In genomic region chr15:38528279-38528678, GRCh38 we compare ENCODE assay signal across 15 cellular contexts. TPM values are rescaled to one million over a fixed set of nuclear protein-coding genes. Genes with fewer than 3 reads are reported as not detected.
DNase-seq lines count a peak whose midpoint lies in the region; ATAC-seq, FAIRE-seq and TF ChIP-seq lines count a peak whose summit lies in the region.
"Had no signal": no experiment of that assay in that cellular context is flagged by ENCODE, and none has a peak within 500 bp of the region (broad histone marks: within the 10 kb centered on the region; RNA-seq: fewer than 3 reads in every experiment).

No MANE protein-coding gene starts in this region.

- no peak for TF ChIP-seq RAD21 in K562 (CRISPR knock-in tag; conservative IDR thresholded peaks at IDR 0.05 in 1 of 2, IDR thresholded peaks at IDR 0.05 in 1 of 2)

- no peak for TF ChIP-seq EP300 in K562 (IDR thresholded peaks at IDR 0.05; ENCODE audit: low read length)

- DNase-seq in T-helper 1 cell (no peak), M059J (ENCODE audit: low read depth) (peak; percentile 79), K562 (ENCODE audit: extremely low read depth in 1 of 4, low spot score in 3 of 4) (no peak), globus pallidus (ENCODE audit: low spot score) (no peak), GM13977 (ENCODE audit: low spot score) (no peak), NCI-H2171 treated with DMSO at 0.1 percent for 48 hours (lab: John Stamatoyannopoulos, UW) (no peak)
- no peak for DNase-seq in natural killer cell treated with Interleukin-12 subunit alpha and Interleukin-12 subunit beta and Interleukin-15 and Interleukin-18, amount 100 ng/mL, for 72 hours (ENCODE audit: low spot score)
- DNase-seq: 8988T, hippocampal formation, NCI-H1105, NCI-H510A treated with DMSO at 0.1 percent for 48 hours, spleen had no signal

- H3K4me3 ChIP-seq in K562, result no peak overlapping the region
- H3K4me3 ChIP-seq: ascending aorta, spleen, thoracic aorta had no signal

- no peak for TF ChIP-seq POLR2A in K562 (conservative IDR thresholded peaks at IDR 0.05)

- H3K9me3 ChIP-seq in K562 (replicated peaks; ENCODE audit: control insufficient read depth, insufficient read depth, low read depth, low read length), result no peaks in the 10 kb centered on the region
- H3K9me3 ChIP-seq: ascending aorta, spleen, thoracic aorta had no signal

- no peaks in the 10 kb centered on the region for H3K36me3 ChIP-seq in K562 (ENCODE audit: control insufficient read depth, insufficient read depth, low read length)
- H3K36me3 ChIP-seq: ascending aorta, thoracic aorta had no signal

- ATAC-seq in K562, result no peak
- no peak for ATAC-seq in natural killer cell treated with Interleukin-12 subunit alpha and Interleukin-12 subunit beta and Interleukin-15 and Interleukin-18, amount 100 ng/mL, for 72 hours

- H3K4me1 ChIP-seq in K562 (replicated peaks in 1 of 2; ENCODE audit: control insufficient read depth in 2 of 2, insufficient read depth in 2 of 2, low read length in 2 of 2), result peaks cover 0 to 3% of the 10 kb centered on the region in 2 experiments; a peak in 2 of 5 replicates
- H3K4me1 ChIP-seq: ascending aorta had no signal

- in situ Hi-C loops in K562 (cut with MboI), result no loop called here
- in situ Hi-C loops in GM13977 (cut with MboI; ENCODE audit: low pct_unique_long_range_greater_than_20kb, low sequenced_read_pairs, unreplicated experiment), result no loop called here

- H4K20me1 ChIP-seq in K562 (replicated peaks; ENCODE audit: control insufficient read depth, insufficient read depth, low read length), result no peaks in the 10 kb centered on the region

- H3K27ac ChIP-seq in K562 (ENCODE audit: extremely low read depth, low read depth, low read length), result no peak overlapping the region
- H3K27ac ChIP-seq: ascending aorta, spleen, thoracic aorta had no signal

- H3K79me2 ChIP-seq in K562 (ENCODE audit: control insufficient read depth, insufficient read depth, low read length), result no peaks in the 10 kb centered on the region

- 15% methylated on average over 1 of the region's 1 CpG for WGBS in K562 (ENCODE audit: insufficient coverage, low coverage, missing lambda C conversion rate)

- H3K36me3 Mint-ChIP-seq in T-helper 1 cell treated with Interleukin-12 subunit alpha and Interleukin-12 subunit beta and Interleukin-4 antibody, amounts not matched to agents 30 μg/mL and 1 μg/mL, for 36 hours (ENCODE audit: low read depth), result peaks cover 68% of the 10 kb centered on the region
- H3K36me3 Mint-ChIP-seq in natural killer cell treated with Interleukin-12 subunit alpha and Interleukin-12 subunit beta and Interleukin-15 and Interleukin-18, amount 100 ng/mL, for 72 hours, result peaks cover 53% of the 10 kb centered on the region

- H3K4me2 ChIP-seq in K562 (ENCODE audit: insufficient read depth, low read length), result no peak overlapping the region

- no peak overlapping the region for H3K4me3 Mint-ChIP-seq in T-helper 1 cell treated with Interleukin-12 subunit alpha and Interleukin-12 subunit beta and Interleukin-4 antibody, amounts not matched to agents 30 μg/mL and 1 μg/mL, for 36 hours
- H3K4me3 Mint-ChIP-seq in natural killer cell treated with Interleukin-12 subunit alpha and Interleukin-12 subunit beta and Interleukin-15 and Interleukin-18, amount 100 ng/mL, for 72 hours, result no peak overlapping the region

- no peaks in the 10 kb centered on the region for H3K27me3 Mint-ChIP-seq in T-helper 1 cell treated with Interleukin-12 subunit alpha and Interleukin-12 subunit beta and Interleukin-4 antibody, amounts not matched to agents 30 μg/mL and 1 μg/mL, for 36 hours (ENCODE audit: low read depth)
- H3K27me3 Mint-ChIP-seq in natural killer cell treated with Interleukin-12 subunit alpha and Interleukin-12 subunit beta and Interleukin-15 and Interleukin-18, amount 100 ng/mL, for 72 hours, result no peaks in the 10 kb centered on the region

- BruUV-seq in K562 (replicated peaks; lab: Mats Ljungman, UMichigan), result no TSS peak

- peaks cover 64% of the 10 kb centered on the region for H3K4me1 Mint-ChIP-seq in T-helper 1 cell treated with Interleukin-12 subunit alpha and Interleukin-12 subunit beta and Interleukin-4 antibody, amounts not matched to agents 30 μg/mL and 1 μg/mL, for 36 hours (ENCODE audit: low read depth)
- H3K4me1 Mint-ChIP-seq in natural killer cell treated with Interleukin-12 subunit alpha and Interleukin-12 subunit beta and Interleukin-15 and Interleukin-18, amount 100 ng/mL, for 72 hours (ENCODE audit: low read depth in 2 of 2), result peaks cover 60 to 68% of the 10 kb centered on the region in 2 donors

- H2AFZ ChIP-seq in K562 (ENCODE audit: low read depth, low read length), result no peak overlapping the region

- H3K9me3 Mint-ChIP-seq in T-helper 1 cell treated with Interleukin-12 subunit alpha and Interleukin-12 subunit beta and Interleukin-4 antibody, amounts not matched to agents 30 μg/mL and 1 μg/mL, for 36 hours, result no peaks in the 10 kb centered on the region
- peaks cover 5% of the 10 kb centered on the region for H3K9me3 Mint-ChIP-seq in natural killer cell treated with Interleukin-12 subunit alpha and Interleukin-12 subunit beta and Interleukin-15 and Interleukin-18, amount 100 ng/mL, for 72 hours

- no peaks in the 10 kb centered on the region for H3K9me1 ChIP-seq in K562 (ENCODE audit: control insufficient read depth, insufficient read depth, low read length)

- POLR2A ChIA-PET in K562 (lab: Yijun Ruan, JAX), result no interaction called here

- intact Hi-C loops in K562 (cut with micrococcal nuclease), result no loop called here

- H3K27ac Mint-ChIP-seq in T-helper 1 cell treated with Interleukin-12 subunit alpha and Interleukin-12 subunit beta and Interleukin-4 antibody, amounts not matched to agents 30 μg/mL and 1 μg/mL, for 36 hours, result peak overlapping the region; percentile 36
- H3K27ac Mint-ChIP-seq in natural killer cell treated with Interleukin-12 subunit alpha and Interleukin-12 subunit beta and Interleukin-15 and Interleukin-18, amount 100 ng/mL, for 72 hours, result peak overlapping the region; percentile 36 to 62

- no peak for TF ChIP-seq CTCF in K562 (IDR thresholded peaks at IDR 0.05 in 2 of 3, conservative IDR thresholded peaks at IDR 0.05 in 1 of 3; ENCODE audit: insufficient read depth in 2 of 3, low read depth in 1 of 3, low read length in 3 of 3)
- no peak for TF ChIP-seq CTCF in GM13977 (IDR thresholded peaks at IDR 0.05; ENCODE audit: extremely low read depth, insufficient read depth, missing control alignments)

- CTCF ChIA-PET in K562 (lab: Yijun Ruan, JAX; ENCODE audit: low intra/inter-chr PET ratio), result no interaction called here

- FAIRE-seq in K562 (lab: Jason Lieb, UNC), result no peak

- H3K9ac ChIP-seq in K562 (ENCODE audit: insufficient read depth in 1 of 2, low read depth in 2 of 2, low read length in 2 of 2), result no peak overlapping the region

- H3K27me3 ChIP-seq in K562 (ENCODE audit: control insufficient read depth in 2 of 2, insufficient read depth in 2 of 2, low read length in 2 of 2), result no peaks in the 10 kb centered on the region
- H3K27me3 ChIP-seq: ascending aorta, spleen had no signal

TF ChIP-seq in K562, 482 proteins besides CTCF, POLR2A, EP300 and RAD21 (continues in another document):
- TF ChIP-seq JUND (IDR thresholded peaks at IDR 0.05; ENCODE audit: borderline replicate concordance, low read depth, low read length) (peak; percentile 58; the same call in 1 of the 2 replicates), JUND (tag; IDR thresholded peaks at IDR 0.05; ENCODE audit: borderline replicate concordance, low read depth, low read length) (peak; percentile 55; the same call in 1 of the 3 replicates), ILF3 (IDR thresholded peaks at IDR 0.05; ENCODE audit: borderline replicate concordance) (no peak), FOSL1 (tag; conservative IDR thresholded peaks at IDR 0.05) (peak; percentile 87), SMARCA4 (IDR thresholded peaks at IDR 0.05) (peak; percentile 47; the same call in 1 of the 2 replicates), NR2C2 (CRISPR knock-in tag; IDR thresholded peaks at IDR 0.05) (no peak), NR2C2 (tag; IDR thresholded peaks at IDR 0.05) (no peak), MXI1 (IDR thresholded peaks at IDR 0.05; ENCODE audit: low read depth, low read length) (no peak), ELF2 (CRISPR knock-in tag; IDR thresholded peaks at IDR 0.05) (no peak), NFYB (IDR thresholded peaks at IDR 0.05; ENCODE audit: extremely low read depth, insufficient read length) (no peak), CBX5 (IDR thresholded peaks at IDR 0.05; ENCODE audit: borderline replicate concordance, low read depth) (no peak), TEAD4 (IDR thresholded peaks at IDR 0.05; ENCODE audit: low read length) (no peak), TEAD4 (CRISPR knock-in tag; IDR thresholded peaks at IDR 0.05; ENCODE audit: borderline replicate concordance) (no peak)

RNA-seq across cellular contexts. Expression of gene RASGRP1, which starts 36.3 kb away (rescaled TPM):
- 0.22 and 0.52 TPM in 2 replicates for total RNA-seq in M059J (2014; rRNA removed; shearing (Covaris generic))
- 0.49 and 1.2 TPM in 2 replicates for total RNA-seq in K562 (2011; cell fraction: chromatin; rRNA removed; ENCODE audit: low replicate concordance)
- total RNA-seq in K562 (2011; cell fraction: nucleolus; rRNA removed), result 0.33 and 0.39 TPM in 2 replicates
- 0.88 and 0.92 TPM in 2 replicates for total RNA-seq in K562 (2011; cell fraction: nucleoplasm; rRNA removed)
- total RNA-seq in K562 (2014; rRNA removed), result 0.23 and 0.49 TPM in 2 replicates
- 0.44 and 0.54 TPM in 2 replicates for total RNA-seq in K562 (2014; rRNA removed; fragmentation: Illumina TruSeq; extraction: Trizol)
- 0.26 and 0.33 TPM in 2 replicates for total RNA-seq in K562 (2015; rRNA removed; fragmentation: Illumina TruSeq; extraction: Trizol)
- total RNA-seq in K562 (2021), result 0.31 and 0.51 TPM in 2 replicates
- 0.12 and 0.38 TPM in 2 replicates for polyA plus RNA-seq in K562 (2011; rRNA removed)
- 0.12 and 0.19 TPM in 2 replicates for polyA plus RNA-seq in K562 (2011; cell fraction: cytosol; rRNA removed)
- 0.37 and 0.51 TPM in 2 replicates for polyA plus RNA-seq in K562 (2011; cell fraction: nucleus; rRNA removed)
- polyA plus RNA-seq in K562 (2012), result 0.35 and 1.2 TPM in 2 replicates
- polyA plus RNA-seq in K562 (2014; fragmentation: Illumina TruSeq; extraction: Trizol), result 0.30 and 0.60 TPM in 2 replicates
- polyA plus RNA-seq in K562 (2014; fragmentation: Nextera tagmentation; extraction: Ambion mirVana), result under 1 TPM; 0.14 to 0.17 TPM
- polyA plus RNA-seq in K562 (2014; rRNA removed), result 0.27 and 0.72 TPM in 2 replicates
- 0.21 and 0.24 TPM in 2 replicates for polyA minus RNA-seq in K562 (2011; rRNA and poly(A)+ RNA removed)
- not detected in 2 replicates for polyA minus RNA-seq in K562 (2011; cell fraction: cytosol; rRNA and poly(A)+ RNA removed)
- polyA minus RNA-seq in K562 (2011; cell fraction: nucleus; rRNA and poly(A)+ RNA removed), result 0.22 and 0.27 TPM in 2 replicates
- total RNA-seq in natural killer cell treated with Interleukin-12 subunit alpha and Interleukin-12 subunit beta and Interleukin-15 and Interleukin-18, amount 100 ng/mL, for 72 hours, result 100 to 1,000 TPM; 154 to 241 TPM
- total RNA-seq: ascending aorta had no signal

Comparison
In these comparisons a context has a peak if more than half of its experiments do, and no peak if none do; other contexts are left out.
1. RNA of gene RASGRP1, which starts 36.3 kb away (total RNA-seq): 154 to 241 TPM in natural killer cell treated with Interleukin-12 subunit alpha and Interleukin-12 subunit beta and Interleukin-15 and Interleukin-18, amount 100 ng/mL, for 72 hours; 0.22 to 0.52 TPM in M059J and 0.23 to 1.2 TPM in K562; every median in the first group is over 10 times any median in the second.